ENCODE assay signal across 16 cellular contexts in the genomic region with DNA sequence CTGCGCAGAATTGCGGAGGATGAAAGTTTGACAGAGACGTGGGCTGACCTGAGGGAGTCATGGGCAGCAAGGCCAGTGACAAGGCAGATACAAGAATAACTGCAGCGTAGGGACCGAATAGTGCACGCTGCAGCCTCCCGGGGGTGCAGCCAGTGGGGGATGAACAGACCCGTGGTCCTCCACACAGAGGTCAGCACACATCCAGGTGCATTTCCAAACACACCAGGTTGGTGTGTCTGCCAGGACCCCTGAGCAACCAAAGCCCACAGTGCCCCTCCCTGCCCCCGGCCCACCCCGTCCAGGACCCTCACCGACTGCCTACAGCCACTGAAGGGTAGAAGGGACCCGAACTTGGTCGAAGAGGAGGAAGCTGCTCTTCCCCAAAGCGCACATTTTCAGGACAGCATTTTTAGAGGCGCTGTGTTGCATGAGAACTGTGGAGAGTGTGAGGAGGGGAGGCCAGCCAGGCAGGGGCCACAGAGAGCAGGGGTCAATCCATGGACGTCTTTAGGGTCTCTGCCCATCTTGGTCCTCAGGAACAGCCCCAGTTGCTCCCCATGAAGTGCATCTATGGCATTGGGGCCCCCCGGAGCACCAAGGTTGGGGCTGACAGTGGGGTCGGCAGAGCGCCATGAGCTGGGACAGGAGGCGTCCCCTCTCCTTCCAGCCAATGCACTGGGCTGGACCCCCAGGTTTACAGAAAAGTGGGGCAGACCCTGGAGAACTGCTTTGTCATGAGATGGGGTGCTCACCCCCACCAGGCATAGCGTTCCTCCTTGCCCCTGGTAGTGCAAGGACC.
"Had no signal": no experiment of that assay in that cellular context is flagged by ENCODE, and none has a peak within 500 bp of the region (broad histone marks: within the 10 kb centered on the region; RNA-seq: fewer than 3 reads in every experiment).

No MANE protein-coding gene starts in this region.

- ATAC-seq: activated CD8-positive, alpha-beta T cell treated with anti-CD3 and anti-CD28 coated beads, Interleukin-2, amount 10 ng/mL, durations not matched to agents 7 days and 5 days; activated naive CD8-positive, alpha-beta T cell treated with anti-CD3 and anti-CD28 coated beads, Interleukin-2, amount 50 U/mL, for 24 hours had no signal

- H3K9me3 ChIP-seq: colonic mucosa, suprapubic skin, transverse colon had no signal

- DNase-seq: activated CD4-positive, alpha-beta T cell treated with anti-CD3 and anti-CD28 coated beads for 1 hour; activated CD4-positive, alpha-beta T cell treated with anti-CD3 and anti-CD28 coated beads, Interleukin-2, amount 50 U/mL, for 1 hour; activated CD8-positive, alpha-beta T cell treated with anti-CD3 and anti-CD28 coated beads, Interleukin-2, amount 10 ng/mL, durations not matched to agents 7 days and 5 days; activated gamma-delta T cell; activated naive CD4-positive, alpha-beta T cell treated with anti-CD3 and anti-CD28 coated beads, Interleukin-2, amount 50 U/mL, for 16 hours; activated naive CD8-positive, alpha-beta T cell treated with anti-CD3 and anti-CD28 coated beads, Interleukin-2, amount 50 U/mL, for 24 hours; kidney; midbrain; nephron progenitor cell; occipital lobe; stimulated activated CD4-positive, alpha-beta T cell treated with anti-CD3 and anti-CD28 coated beads, Interleukin-12 subunit alpha, Interleukin-12 subunit beta, amount 100 ng/mL, for 4 hours; T-helper 9 cell had no signal

- H3K27ac ChIP-seq: colonic mucosa, suprapubic skin, transverse colon had no signal

- H3K36me3 ChIP-seq: colonic mucosa, suprapubic skin, transverse colon had no signal

- H3K27me3 ChIP-seq: colonic mucosa, transverse colon had no signal

- H3K4me1 ChIP-seq: colonic mucosa, suprapubic skin, transverse colon had no signal

- H3K4me3 ChIP-seq: colonic mucosa, lung, suprapubic skin, transverse colon had no signal
